Comparison of ENCODE assay signal across 12 cellular contexts in genomic region chr13:51632643-51633357, GRCh38. TPM values are rescaled to one million over a fixed set of nuclear protein-coding genes. Genes with fewer than 3 reads are reported as not detected.
DNase-seq lines count a peak whose midpoint lies in the region; ATAC-seq and TF ChIP-seq lines count a peak whose summit lies in the region.
"Had no signal": no experiment of that assay in that cellular context is flagged by ENCODE, and none has a peak within 500 bp of the region (broad histone marks: within the 10 kb centered on the region; RNA-seq: fewer than 3 reads in every experiment).

No MANE protein-coding gene starts in this region.

- TF ChIP-seq POLR2A in breast epithelium (IDR thresholded peaks at IDR 0.05) (no peak), suprapubic skin (IDR thresholded peaks at IDR 0.05) (no peak)

- in situ Hi-C loops in HAP-1 (cut with MboI; ENCODE audit: low sequenced_read_pairs) = no loop called here

- H3K4me1 ChIP-seq in breast epithelium = no peaks in the 10 kb centered on the region
- H3K4me1 ChIP-seq in suprapubic skin = peaks cover 57% of the 10 kb centered on the region
- peaks cover 19% of the 10 kb centered on the region for H3K4me1 ChIP-seq in HAP-1

- WGBS in suprapubic skin = 60% methylated on average over 3 of the region's 3 CpGs

- no peaks in the 10 kb centered on the region for H3K36me3 ChIP-seq in breast epithelium
- H3K36me3 ChIP-seq in suprapubic skin = no peaks in the 10 kb centered on the region
- no peaks in the 10 kb centered on the region for H3K36me3 ChIP-seq in HAP-1 (replicated peaks)

- H3K4me3 ChIP-seq in breast epithelium = no peak overlapping the region
- no peak overlapping the region for H3K4me3 ChIP-seq in suprapubic skin
- H3K4me3 ChIP-seq in HAP-1 = no peak overlapping the region
- H3K4me3 ChIP-seq: K562 had no signal

- H3K9me3 ChIP-seq in breast epithelium = no peaks in the 10 kb centered on the region
- no peaks in the 10 kb centered on the region for H3K9me3 ChIP-seq in suprapubic skin
- no peaks in the 10 kb centered on the region for H3K9me3 ChIP-seq in HAP-1

- DNase-seq in NCI-H2196 (lab: John Stamatoyannopoulos, UW; ENCODE audit: unreplicated experiment) (peak; percentile 7), NCI-H2196 treated with DMSO at 0.1 percent for 48 hours (lab: John Stamatoyannopoulos, UW; ENCODE audit: unreplicated experiment) (no peak), breast epithelium (ENCODE audit: low spot score in 2 of 2) (peak in 1 of 2 donors; percentile 34), medulla oblongata (ENCODE audit: extremely low spot score) (peak; percentile 96), suprapubic skin (ENCODE audit: low spot score in 2 of 2) (no peak), HAP-1 (ENCODE audit: low spot score in 2 of 2) (no peak), DMS114 treated with DMSO at 0.1 percent for 48 hours (lab: John Stamatoyannopoulos, UW; ENCODE audit: unreplicated experiment) (no peak)
- DNase-seq: activated CD4-positive, CD25-positive, alpha-beta regulatory T cell treated with anti-CD3 and anti-CD28 coated beads, Interleukin-2, amount 50 U/mL, for 72 hours; stimulated activated CD4-positive, alpha-beta T cell treated with anti-CD3 and anti-CD28 coated beads, Interleukin-4, amount 100 ng/mL, for 1 hour had no signal

- TF ChIP-seq EP300 in suprapubic skin (IDR thresholded peaks at IDR 0.05) = no peak

- no peak for ATAC-seq in GM19351 (IDR thresholded peaks at IDR 0.05; ENCODE audit: unreplicated experiment)
- ATAC-seq: HCT116, K562 had no signal

- H3K27ac ChIP-seq in breast epithelium (peak overlapping the region; percentile 77 to 87), suprapubic skin (peak overlapping the region; percentile 42)

- no peaks in the 10 kb centered on the region for H3K27me3 ChIP-seq in breast epithelium
- H3K27me3 ChIP-seq in suprapubic skin = no peaks in the 10 kb centered on the region
- H3K27me3 ChIP-seq in HAP-1 (ENCODE audit: low read depth) = no peaks in the 10 kb centered on the region

- TF ChIP-seq CTCF in breast epithelium (IDR thresholded peaks at IDR 0.05) (no peak), suprapubic skin (IDR thresholded peaks at IDR 0.05) (no peak)

- intact Hi-C loops in breast epithelium (cut with DNase I; ENCODE audit: low total_unique reads) = no loop called here

RNA-seq across cellular contexts. Expression of gene WDFY2, which starts 48.5 kb away (rescaled TPM):
- total RNA-seq in breast epithelium (10 to 100 TPM; 21.0 to 27.7 (median 21.4) TPM), suprapubic skin (10 to 100 TPM; 35.3 to 99.2 (median 40.4) TPM)

Comparison
In these comparisons a context has a peak if more than half of its experiments do, and no peak if none do; other contexts are left out.
1. DNase-seq: peak in NCI-H2196 (single experiment) and medulla oblongata (single experiment); none in NCI-H2196 treated with DMSO at 0.1 percent for 48 hours (single experiment), suprapubic skin (0 of 2), HAP-1 (0 of 2) and DMS114 treated with DMSO at 0.1 percent for 48 hours (single experiment).